Comparison of ENCODE assay signal across 21 cellular contexts in the genomic region with DNA sequence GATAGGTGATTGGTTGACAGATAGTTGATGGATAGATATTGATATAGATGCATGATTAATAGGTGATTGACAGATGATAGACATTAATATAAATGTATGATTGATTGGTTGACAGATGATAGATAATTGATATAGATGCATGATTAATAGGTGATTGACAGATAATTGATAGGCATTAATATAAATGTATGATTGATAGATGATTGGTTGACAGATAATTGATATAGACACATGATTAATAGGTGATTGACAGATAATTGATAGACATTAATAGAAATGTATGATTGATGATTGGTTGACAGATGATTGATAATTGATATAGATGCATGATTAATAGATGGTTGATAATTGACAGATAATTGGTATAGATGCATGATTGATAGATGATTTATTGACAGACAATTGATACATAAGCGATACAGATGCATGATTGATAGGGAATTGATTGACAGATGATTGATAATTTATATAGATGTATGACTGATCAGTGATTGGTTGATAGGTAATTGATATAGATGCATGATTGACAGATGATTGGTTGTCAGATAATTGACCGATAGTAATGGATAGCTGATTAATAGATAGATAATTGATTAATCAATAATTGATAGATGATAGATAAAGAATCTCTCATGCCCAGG.
"Had no signal": no experiment of that assay in that cellular context is flagged by ENCODE, and none has a peak within 500 bp of the region (broad histone marks: within the 10 kb centered on the region; RNA-seq: fewer than 3 reads in every experiment).

No MANE protein-coding gene starts in this region.

- H3K36me3 ChIP-seq: SJSA1 had no signal

- DNase-seq: KBM-7, NCI-H1092, NCI-H1105 treated with DMSO at 0.1 percent for 48 hours, NCI-H1436, NCI-H187, NCI-H2029, NCI-H2081 treated with DMSO at 0.1 percent for 48 hours, NCI-H2171, NCI-H226, NCI-H446, NCI-H510A, NCI-H524 treated with DMSO at 0.1 percent for 48 hours, NCI-H69, NCI-H774, Right ventricle myocardium superior, RPMI8226, SIG-M5 had no signal

- H3K4me3 ChIP-seq: SJSA1, SK-N-MC had no signal

- H3K27ac ChIP-seq: HL-60, SJSA1, SK-N-MC had no signal

- H3K27me3 ChIP-seq: SJSA1 had no signal

- H3K27ac Mint-ChIP-seq: IgD-negative memory B cell had no signal

- H3K4me1 ChIP-seq: SJSA1 had no signal
